15 cellular contexts compared by ENCODE assay signal in the genomic region with DNA sequence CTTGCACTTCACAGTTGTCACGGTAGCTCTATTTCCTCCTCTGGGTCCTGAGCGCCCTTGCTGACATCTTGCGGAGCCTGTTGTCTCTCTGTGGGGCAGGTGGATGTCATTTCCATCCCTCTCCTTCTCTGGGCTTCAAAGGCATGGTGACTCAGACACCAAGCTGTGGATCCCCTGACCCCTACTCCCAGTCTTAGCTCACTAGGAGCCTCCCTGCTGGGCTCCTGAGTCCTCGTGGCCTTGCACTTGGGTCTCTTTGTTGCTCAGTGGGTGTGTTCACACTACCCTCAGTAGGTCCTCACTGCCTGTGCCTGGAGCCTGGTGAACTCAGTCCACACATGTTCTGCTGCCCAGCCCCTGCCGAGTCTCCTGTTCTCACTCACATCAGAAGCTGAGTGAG.
DNase-seq lines count a peak whose midpoint lies in the region; ATAC-seq, FAIRE-seq and TF ChIP-seq lines count a peak whose summit lies in the region.
"Had no signal": no experiment of that assay in that cellular context is flagged by ENCODE, and none has a peak within 500 bp of the region (broad histone marks: within the 10 kb centered on the region; RNA-seq: fewer than 3 reads in every experiment).

No MANE protein-coding gene starts in this region.

- FAIRE-seq in kidney (lab: Jason Lieb, UNC) = no peak
- FAIRE-seq: G401.6, GM12891, GM19239, H54 had no signal

- H3K9me3 Mint-ChIP-seq in GM23338 (no peaks in the 10 kb centered on the region; the same call in 2 of the 3 replicates), neural progenitor cell (no peaks in the 10 kb centered on the region)

- H3K36me3 Mint-ChIP-seq in GM23338 (ENCODE audit: low read depth) (no peaks in the 10 kb centered on the region), neural progenitor cell (no peaks in the 10 kb centered on the region)
- H3K36me3 Mint-ChIP-seq: CD14-positive monocyte; CD4-positive, alpha-beta memory T cell had no signal

- H3K4me3 Mint-ChIP-seq in GM23338 = no peak overlapping the region; the same call in 2 of the 3 replicates
- H3K4me3 Mint-ChIP-seq in neural progenitor cell = no peak overlapping the region

- H3K27ac ChIP-seq in GM23338 (ENCODE audit: low read depth) = no peak overlapping the region
- peak overlapping the region; percentile 64 for H3K27ac ChIP-seq in OCI-LY3 (ENCODE audit: low read length)
- H3K27ac ChIP-seq in kidney (ENCODE audit: low read depth in 2 of 2, low read length in 2 of 2) = no peak overlapping the region
- no peak overlapping the region for H3K27ac ChIP-seq in neural progenitor cell
- H3K27ac ChIP-seq: BLaER1 had no signal

- H3K4me1 ChIP-seq in GM23338 (ENCODE audit: insufficient read depth) (peaks cover 27% of the 10 kb centered on the region), OCI-LY3 (ENCODE audit: low read length) (peaks cover 62% of the 10 kb centered on the region), kidney (ENCODE audit: control insufficient read depth in 1 of 2, insufficient read depth in 1 of 2, low read depth in 1 of 2, low read length in 2 of 2) (no peaks in the 10 kb centered on the region), neural progenitor cell (peaks cover 17% of the 10 kb centered on the region)
- H3K4me1 ChIP-seq: BLaER1 had no signal

- no peak overlapping the region for H3K4me3 ChIP-seq in GM23338
- peak overlapping the region; percentile 61 for H3K4me3 ChIP-seq in OCI-LY3 (ENCODE audit: low read length)
- H3K4me3 ChIP-seq in kidney (ENCODE audit: low read length in 2 of 2) = no peak overlapping the region
- no peak overlapping the region for H3K4me3 ChIP-seq in neural progenitor cell
- H3K4me3 ChIP-seq: BLaER1 had no signal

- no peak for DNase-seq in GM23338 (ENCODE audit: low spot score)
- peak; percentile 62 for DNase-seq in kidney
- DNase-seq in neural progenitor cell (ENCODE audit: low spot score) = no peak
- no peak for DNase-seq in NOMO-1 (lab: John Stamatoyannopoulos, UW; ENCODE audit: unreplicated experiment in 2 of 2)
- no peak for DNase-seq in inferior parietal cortex (ENCODE audit: extremely low spot score)
- DNase-seq: 8988T; CD4-positive, alpha-beta memory T cell had no signal

- no peaks in the 10 kb centered on the region for H3F3A ChIP-seq in GM23338 (replicated peaks; ENCODE audit: low read depth)
- peaks cover 7% of the 10 kb centered on the region for H3F3A ChIP-seq in neural progenitor cell (ENCODE audit: low read depth)

- no peaks in the 10 kb centered on the region for H3K9me2 ChIP-seq in GM23338 (ENCODE audit: insufficient read depth)

- peaks cover 13% of the 10 kb centered on the region for H3K27me3 Mint-ChIP-seq in GM23338 (ENCODE audit: insufficient read depth, low read depth, poor library complexity)
- H3K27me3 Mint-ChIP-seq in neural progenitor cell (ENCODE audit: insufficient read depth, low read depth) = peaks cover 34% of the 10 kb centered on the region

- H3K27me3 ChIP-seq in GM23338 (ENCODE audit: insufficient read depth) (no peaks in the 10 kb centered on the region), OCI-LY3 (ENCODE audit: low read depth, low read length) (no peaks in the 10 kb centered on the region), neural progenitor cell (peaks cover 100% of the 10 kb centered on the region)
- H3K27me3 ChIP-seq: BLaER1 had no signal

- H3K79me2 ChIP-seq in GM23338 (replicated peaks; ENCODE audit: insufficient read depth) = no peaks in the 10 kb centered on the region
- H3K79me2 ChIP-seq in OCI-LY3 (ENCODE audit: low read length) = no peaks in the 10 kb centered on the region
- no peaks in the 10 kb centered on the region for H3K79me2 ChIP-seq in neural progenitor cell (ENCODE audit: low read depth)

- H3K4me1 Mint-ChIP-seq in GM23338 (peaks cover 44% of the 10 kb centered on the region), neural progenitor cell (peaks cover 25% of the 10 kb centered on the region)
- H3K4me1 Mint-ChIP-seq: CD14-positive monocyte; CD4-positive, alpha-beta memory T cell had no signal

- intact Hi-C loops in kidney (cut with DNase I) = no loop called here

- ATAC-seq in GM23338 (no peak), HG02938 (IDR thresholded peaks at IDR 0.05; ENCODE audit: unreplicated experiment) (no peak)

- H3K4me2 ChIP-seq in GM23338 (no peak overlapping the region), OCI-LY3 (ENCODE audit: low read length) (peak overlapping the region; percentile 86), neural progenitor cell (no peak overlapping the region)
- H3K4me2 ChIP-seq: BLaER1 had no signal

- no peak overlapping the region for H3K27ac Mint-ChIP-seq in GM23338
- H3K27ac Mint-ChIP-seq in neural progenitor cell = peak overlapping the region; percentile 28
- H3K27ac Mint-ChIP-seq: CD14-positive monocyte had no signal

- H3K9me3 ChIP-seq in OCI-LY3 (ENCODE audit: insufficient read depth, low read length) (no peaks in the 10 kb centered on the region), kidney (ENCODE audit: control insufficient read depth in 1 of 2, low read length in 2 of 2) (no peaks in the 10 kb centered on the region), neural progenitor cell (ENCODE audit: low read depth) (no peaks in the 10 kb centered on the region)
- H3K9me3 ChIP-seq: BLaER1 had no signal

- peak overlapping the region; percentile 55; the same call in 1 of the 2 replicates for H3K9ac ChIP-seq in OCI-LY3 (ENCODE audit: low read length)
- H3K9ac ChIP-seq in kidney (ENCODE audit: low read length in 2 of 2) = no peak overlapping the region
- no peak overlapping the region for H3K9ac ChIP-seq in neural progenitor cell
- H3K9ac ChIP-seq: BLaER1 had no signal

- H4K20me1 ChIP-seq in GM23338 (replicated peaks; ENCODE audit: insufficient read depth) (no peaks in the 10 kb centered on the region), OCI-LY3 (ENCODE audit: insufficient read depth, low read length) (no peaks in the 10 kb centered on the region), neural progenitor cell (ENCODE audit: low read depth) (peaks cover 5% of the 10 kb centered on the region)
- H4K20me1 ChIP-seq: BLaER1 had no signal

- H2AFZ ChIP-seq in GM23338 (0 out of 2 replicates have a peak overlapping the region, but pooled peaks have one; percentile 76), OCI-LY3 (ENCODE audit: low read depth, low read length) (no peak overlapping the region), neural progenitor cell (replicated peaks) (no peak overlapping the region)

- TF ChIP-seq CTCF in GM23338 (conservative IDR thresholded peaks at IDR 0.05; ENCODE audit: low read depth in 2 of 2) (no peak), OCI-LY3 (IDR thresholded peaks at IDR 0.05; ENCODE audit: low read depth, low read length) (no peak), kidney (IDR thresholded peaks at IDR 0.05; ENCODE audit: borderline replicate concordance, extremely low read depth, insufficient read depth) (no peak), neural progenitor cell (IDR thresholded peaks at IDR 0.05) (no peak)

- H3K36me3 ChIP-seq in GM23338 (ENCODE audit: insufficient read depth) (no peaks in the 10 kb centered on the region), OCI-LY3 (replicated peaks; ENCODE audit: low read depth, low read length) (no peaks in the 10 kb centered on the region), kidney (ENCODE audit: control insufficient read depth in 1 of 2, insufficient read depth in 2 of 2, low read length in 2 of 2) (no peaks in the 10 kb centered on the region), neural progenitor cell (no peaks in the 10 kb centered on the region)
- H3K36me3 ChIP-seq: BLaER1 had no signal

TF ChIP-seq in GM23338, 12 proteins besides CTCF, POLR2A, EP300 and RAD21 (continues in another document):
- no peak for TF ChIP-seq NANOG (IDR thresholded peaks at IDR 0.05; ENCODE audit: borderline replicate concordance)
- TF ChIP-seq, protein P1, sequence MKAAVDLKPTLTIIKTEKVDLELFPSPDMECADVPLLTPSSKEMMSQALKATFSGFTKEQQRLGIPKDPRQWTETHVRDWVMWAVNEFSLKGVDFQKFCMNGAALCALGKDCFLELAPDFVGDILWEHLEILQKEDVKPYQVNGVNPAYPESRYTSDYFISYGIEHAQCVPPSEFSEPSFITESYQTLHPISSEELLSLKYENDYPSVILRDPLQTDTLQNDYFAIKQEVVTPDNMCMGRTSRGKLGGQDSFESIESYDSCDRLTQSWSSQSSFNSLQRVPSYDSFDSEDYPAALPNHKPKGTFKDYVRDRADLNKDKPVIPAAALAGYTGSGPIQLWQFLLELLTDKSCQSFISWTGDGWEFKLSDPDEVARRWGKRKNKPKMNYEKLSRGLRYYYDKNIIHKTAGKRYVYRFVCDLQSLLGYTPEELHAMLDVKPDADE (IDR thresholded peaks at IDR 0.05) = no peak
- no peak for TF ChIP-seq POLR2AphosphoS5 (IDR thresholded peaks at IDR 0.05; ENCODE audit: low read depth)
- no peak for TF ChIP-seq STAT1 (IDR thresholded peaks at IDR 0.05; ENCODE audit: unreplicated experiment)
